Comparison of ENCODE assay signal across 16 cellular contexts in genomic region chr7:38801786-38802185, GRCh38.
DNase-seq lines count a peak whose midpoint lies in the region; ATAC-seq and TF ChIP-seq lines count a peak whose summit lies in the region.
"Had no signal": no experiment of that assay in that cellular context is flagged by ENCODE, and none has a peak within 500 bp of the region (broad histone marks: within the 10 kb centered on the region; RNA-seq: fewer than 3 reads in every experiment).

No MANE protein-coding gene starts in this region.

- H4K5ac ChIP-seq in IMR-90 (ENCODE audit: low read depth, low read length) = no peak overlapping the region

- H3K36me3 ChIP-seq in IMR-90 (ENCODE audit: control insufficient read depth, insufficient read depth, low read length) = peaks cover 2% of the 10 kb centered on the region; the same call in 1 of the 2 replicates
- H3K36me3 ChIP-seq: HAP-1 had no signal

- no peak overlapping the region for H2BK120ac ChIP-seq in IMR-90 (ENCODE audit: low read depth, low read length)

- H4K8ac ChIP-seq in IMR-90 (ENCODE audit: low read depth in 2 of 2, low read length in 2 of 2) = no peak overlapping the region

- TF ChIP-seq POLR2A in IMR-90 (IDR thresholded peaks at IDR 0.05; ENCODE audit: low read depth, low read length) = no peak

- no peak overlapping the region for H2BK5ac ChIP-seq in IMR-90 (ENCODE audit: low read depth, low read length, poor library complexity, severe bottlenecking)

- H3K27me3 ChIP-seq in IMR-90 (ENCODE audit: control insufficient read depth, insufficient read depth, low read length) = no peaks in the 10 kb centered on the region
- H3K27me3 ChIP-seq: BLaER1 had no signal

- no peaks in the 10 kb centered on the region for H3K9me3 Mint-ChIP-seq in activated naive CD8-positive, alpha-beta T cell treated with anti-CD3 and anti-CD28 coated beads, Interleukin-2, amount 50 U/mL, for 24 hours
- H3K9me3 Mint-ChIP-seq: CD8-positive, alpha-beta memory T cell had no signal

- H3K27me3 Mint-ChIP-seq in activated naive CD8-positive, alpha-beta T cell treated with anti-CD3 and anti-CD28 coated beads, Interleukin-2, amount 50 U/mL, for 24 hours = no peaks in the 10 kb centered on the region
- H3K27me3 Mint-ChIP-seq: CD8-positive, alpha-beta memory T cell had no signal

- WGBS in IMR-90 (ENCODE audit: extremely low coverage in 2 of 2, insufficient read length in 1 of 2), 2 experiments = 75% methylated on average over 4 of the region's 4 CpGs; no CpG with 5 or more reads in 1 of the 2 experiments

- peak; percentile 5 for DNase-seq in EL
- DNase-seq in IMR-90 = peak; percentile 1
- DNase-seq in cardiac fibroblast (ENCODE audit: low read depth in 2 of 2) = peak; percentile 20 to 22
- DNase-seq in hepatic stellate cell (ENCODE audit: low spot score) = peak; percentile 3
- DNase-seq in activated naive CD8-positive, alpha-beta T cell treated with anti-CD3 and anti-CD28 coated beads, Interleukin-2, amount 50 U/mL, for 24 hours = no peak
- DNase-seq in coronary artery (ENCODE audit: low spot score) = no peak
- DNase-seq in NCI-H1436 treated with DMSO at 0.1 percent for 48 hours (lab: John Stamatoyannopoulos, UW) = no peak
- DNase-seq: 8988T; AML-193; Caco-2; CD8-positive, alpha-beta memory T cell; GF-D8; GOT3 had no signal

- BruUV-seq in IMR-90 (replicated peaks; lab: Mats Ljungman, UMichigan) = no TSS peak

- H2AK9ac ChIP-seq in IMR-90 (replicated peaks; ENCODE audit: low read depth, low read length, poor library complexity) = no peak overlapping the region

- H3K9ac ChIP-seq in IMR-90 (ENCODE audit: low read depth, low read length) = no peak overlapping the region
- H3K9ac ChIP-seq: BLaER1 had no signal

- no peaks in the 10 kb centered on the region for H3K9me3 ChIP-seq in IMR-90 (ENCODE audit: control insufficient read depth, insufficient read depth, low read length)
- H3K9me3 ChIP-seq: BLaER1, Caco-2, HAP-1 had no signal

- no peak for TF ChIP-seq CTCF in IMR-90 (conservative IDR thresholded peaks at IDR 0.05; ENCODE audit: low read depth, low read length)
- TF ChIP-seq CTCF in cardiac fibroblast (IDR thresholded peaks at IDR 0.05; ENCODE audit: low read depth, low read length) = no peak
- TF ChIP-seq CTCF in coronary artery (IDR thresholded peaks at IDR 0.05) = no peak

- no peak overlapping the region for H3K4ac ChIP-seq in IMR-90 (ENCODE audit: low read depth, low read length)

- ATAC-seq in IMR-90 (ENCODE audit: low read depth) = peak; percentile 76
- no peak for ATAC-seq in activated naive CD8-positive, alpha-beta T cell treated with anti-CD3 and anti-CD28 coated beads, Interleukin-2, amount 50 U/mL, for 24 hours
- ATAC-seq in GM18519 (IDR thresholded peaks at IDR 0.05; ENCODE audit: low FRiP score, unreplicated experiment) = no peak

- H3K4me2 ChIP-seq in IMR-90 (ENCODE audit: low read depth, low read length) = no peak overlapping the region
- H3K4me2 ChIP-seq: BLaER1 had no signal

- H2BK15ac ChIP-seq in IMR-90 (ENCODE audit: low read depth, low read length) = no peak overlapping the region

- H3K27ac ChIP-seq in IMR-90 (ENCODE audit: insufficient read depth, low read length) (no peak overlapping the region), coronary artery (no peak overlapping the region)
- H3K27ac ChIP-seq: BLaER1 had no signal

- no peak overlapping the region for H4K91ac ChIP-seq in IMR-90 (ENCODE audit: insufficient read depth, low read depth, low read length)

- no peaks in the 10 kb centered on the region for H3K79me1 ChIP-seq in IMR-90 (ENCODE audit: low read depth in 1 of 2, low read length in 2 of 2)

- in situ Hi-C loops in IMR-90 (cut with MboI; ENCODE audit: low sequenced_read_pairs) = no loop called here

- H2AFZ ChIP-seq in IMR-90 (replicated peaks; ENCODE audit: low read length, poor library complexity) = no peak overlapping the region

- intact Hi-C loops in IMR-90 (cut with micrococcal nuclease) = no loop called here

- no peaks in the 10 kb centered on the region; the same call in 1 of the 2 replicates for H3K9me1 ChIP-seq in IMR-90 (ENCODE audit: insufficient read depth, low read length)

- no peaks in the 10 kb centered on the region for H3K4me1 Mint-ChIP-seq in activated naive CD8-positive, alpha-beta T cell treated with anti-CD3 and anti-CD28 coated beads, Interleukin-2, amount 50 U/mL, for 24 hours
- H3K4me1 Mint-ChIP-seq: CD8-positive, alpha-beta memory T cell had no signal

- H3K4me3 ChIP-seq in IMR-90 (ENCODE audit: insufficient read depth, low read depth, low read length) = no peak overlapping the region
- no peak overlapping the region for H3K4me3 ChIP-seq in cardiac fibroblast (replicated peaks in 1 of 2; ENCODE audit: low read depth in 2 of 2, low read length in 2 of 2)
- no peak overlapping the region for H3K4me3 ChIP-seq in coronary artery
- H3K4me3 ChIP-seq: BLaER1, HAP-1 had no signal

- dilution Hi-C loops in IMR-90 (cut with HindIII; ENCODE audit: low sequenced_read_pairs, unreplicated experiment) = no loop called here

- no peak overlapping the region for H3K27ac Mint-ChIP-seq in activated naive CD8-positive, alpha-beta T cell treated with anti-CD3 and anti-CD28 coated beads, Interleukin-2, amount 50 U/mL, for 24 hours

- H2BK20ac ChIP-seq in IMR-90 (ENCODE audit: low read depth, low read length) = no peak overlapping the region

- CTCF ChIA-PET in IMR-90 (lab: Yijun Ruan, JAX) = no interaction called here

- no peak overlapping the region for H3K23ac ChIP-seq in IMR-90 (ENCODE audit: low read depth, low read length)

- POLR2A ChIA-PET in IMR-90 (lab: Charles Lee; ENCODE audit: unreplicated experiment) = no interaction called here

- H3K56ac ChIP-seq in IMR-90 (ENCODE audit: extremely low read depth, insufficient read depth, low read length) = no peak overlapping the region

- no peak overlapping the region for H3K18ac ChIP-seq in IMR-90 (ENCODE audit: low read depth, low read length)

- no peak overlapping the region for H2AK5ac ChIP-seq in IMR-90 (ENCODE audit: low read depth, low read length)

- no peak overlapping the region for H3K14ac ChIP-seq in IMR-90 (replicated peaks; ENCODE audit: low read depth, low read length)

- TF ChIP-seq RAD21 in IMR-90 (IDR thresholded peaks at IDR 0.05; ENCODE audit: low read length) = no peak

- H3K4me3 Mint-ChIP-seq in activated naive CD8-positive, alpha-beta T cell treated with anti-CD3 and anti-CD28 coated beads, Interleukin-2, amount 50 U/mL, for 24 hours = no peak overlapping the region
- H3K4me3 Mint-ChIP-seq: CD8-positive, alpha-beta memory T cell had no signal

- H4K20me1 ChIP-seq in IMR-90 (ENCODE audit: insufficient read depth, low read length) = no peaks in the 10 kb centered on the region
- H4K20me1 ChIP-seq: BLaER1 had no signal

- H3K4me1 ChIP-seq in IMR-90 (ENCODE audit: control insufficient read depth, insufficient read depth, low read length) = peaks cover 3% of the 10 kb centered on the region; the same call in 1 of the 2 replicates
- H3K4me1 ChIP-seq: BLaER1, Caco-2, HAP-1 had no signal

- peaks cover 3% of the 10 kb centered on the region for H3K36me3 Mint-ChIP-seq in activated naive CD8-positive, alpha-beta T cell treated with anti-CD3 and anti-CD28 coated beads, Interleukin-2, amount 50 U/mL, for 24 hours (ENCODE audit: low read depth)

TF ChIP-seq in IMR-90, 13 proteins besides CTCF, POLR2A, EP300 and RAD21:
- TF ChIP-seq, protein P1, sequence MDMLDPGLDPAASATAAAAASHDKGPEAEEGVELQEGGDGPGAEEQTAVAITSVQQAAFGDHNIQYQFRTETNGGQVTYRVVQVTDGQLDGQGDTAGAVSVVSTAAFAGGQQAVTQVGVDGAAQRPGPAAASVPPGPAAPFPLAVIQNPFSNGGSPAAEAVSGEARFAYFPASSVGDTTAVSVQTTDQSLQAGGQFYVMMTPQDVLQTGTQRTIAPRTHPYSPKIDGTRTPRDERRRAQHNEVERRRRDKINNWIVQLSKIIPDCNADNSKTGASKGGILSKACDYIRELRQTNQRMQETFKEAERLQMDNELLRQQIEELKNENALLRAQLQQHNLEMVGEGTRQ (IDR thresholded peaks at IDR 0.05; ENCODE audit: low read depth, low read length) = no peak

Comparison
In these comparisons a context has a peak if more than half of its experiments do, and no peak if none do; other contexts are left out.
1. DNase-seq: peak in EL (single experiment), IMR-90 (single experiment), cardiac fibroblast (2 of 2) and hepatic stellate cell (single experiment); none in activated naive CD8-positive, alpha-beta T cell treated with anti-CD3 and anti-CD28 coated beads, Interleukin-2, amount 50 U/mL, for 24 hours (single experiment), coronary artery (single experiment) and NCI-H1436 treated with DMSO at 0.1 percent for 48 hours (single experiment).